In genomic region chr20:34312544-34313217, GRCh38 we compare ENCODE assay signal across 1 cellular context.
TF ChIP-seq lines count a peak whose summit lies in the region.

No MANE protein-coding gene starts in this region.

TF ChIP-seq in K562, 482 proteins besides CTCF, POLR2A, EP300 and RAD21 (continued from another document and continues in another):
- peak; percentile 50; the same call in 1 of the 2 replicates for TF ChIP-seq ZNF384 (IDR thresholded peaks at IDR 0.05; ENCODE audit: low read depth, low read length)
- TF ChIP-seq HNRNPUL1 (IDR thresholded peaks at IDR 0.05; ENCODE audit: low read length): no peak
- TF ChIP-seq HLTF (IDR thresholded peaks at IDR 0.05): no peak
- TF ChIP-seq GABPB1 (CRISPR knock-in tag; IDR thresholded peaks at IDR 0.05): peak; percentile 58; the same call in 1 of the 2 replicates
- no peak for TF ChIP-seq CBX8 (IDR thresholded peaks at IDR 0.05; ENCODE audit: borderline replicate concordance, extremely low read depth, low read depth, low read length, poor library complexity, severe bottlenecking)
- TF ChIP-seq ID3 (CRISPR knock-in tag; IDR thresholded peaks at IDR 0.05): no peak
- TF ChIP-seq ID3 (tag; IDR thresholded peaks at IDR 0.05): no peak
- TF ChIP-seq ZMIZ1 (IDR thresholded peaks at IDR 0.05; ENCODE audit: low read depth in 2 of 2, low read length in 2 of 2): peak in 1 of 2 experiments; percentile 28; a peak in 1 of 4 replicates
- peak; percentile 55; the same call in 1 of the 2 replicates for TF ChIP-seq ZKSCAN1 (IDR thresholded peaks at IDR 0.05; ENCODE audit: low read depth, low read length)
- TF ChIP-seq TRIM24 (IDR thresholded peaks at IDR 0.05): no peak
- TF ChIP-seq ARID1B (IDR thresholded peaks at IDR 0.05): 0 out of 2 replicates have a peak, but pooled peaks have one; percentile 12
- 0 out of 2 replicates have a peak, but pooled peaks have one; percentile 25 for TF ChIP-seq TCF7 (IDR thresholded peaks at IDR 0.05; ENCODE audit: borderline replicate concordance)
- TF ChIP-seq SIN3A (IDR thresholded peaks at IDR 0.05; ENCODE audit: borderline replicate concordance in 2 of 2, control insufficient read depth in 1 of 2, low read depth in 2 of 2, low read length in 2 of 2): no peak
- no peak for TF ChIP-seq ZNF589 (CRISPR knock-in tag; IDR thresholded peaks at IDR 0.05; ENCODE audit: low read depth)
- no peak for TF ChIP-seq PATZ1 (CRISPR knock-in tag; IDR thresholded peaks at IDR 0.05; ENCODE audit: borderline replicate concordance)
- TF ChIP-seq SMC3 (conservative IDR thresholded peaks at IDR 0.05; ENCODE audit: insufficient read depth, low read depth, low read length): peak; percentile 99
- peak; percentile 87 for TF ChIP-seq RB1 (IDR thresholded peaks at IDR 0.05; ENCODE audit: low read depth)
- 0 out of 2 replicates have a peak, but pooled peaks have one; percentile 21 for TF ChIP-seq NR4A1 (CRISPR knock-in tag; IDR thresholded peaks at IDR 0.05)
- no peak for TF ChIP-seq NR4A1 (tag; IDR thresholded peaks at IDR 0.05)
- TF ChIP-seq DACH1 (IDR thresholded peaks at IDR 0.05; ENCODE audit: partially characterized antibody): peak; percentile 18
- TF ChIP-seq ZNF263 (CRISPR knock-in tag; IDR thresholded peaks at IDR 0.05; ENCODE audit: borderline replicate concordance): peak; percentile 62; the same call in 1 of the 2 replicates
- TF ChIP-seq NFE2 (IDR thresholded peaks at IDR 0.05; ENCODE audit: low read depth): 0 out of 2 replicates have a peak, but pooled peaks have one; percentile 8
- TF ChIP-seq SREBF2 (CRISPR knock-in tag; IDR thresholded peaks at IDR 0.05): 0 out of 2 replicates have a peak, but pooled peaks have one; percentile 89
- peak; percentile 60 for TF ChIP-seq BHLHE40 (IDR thresholded peaks at IDR 0.05; ENCODE audit: low read length)
- no peak for TF ChIP-seq CBFA2T3 (IDR thresholded peaks at IDR 0.05)
- TF ChIP-seq, protein P1, sequence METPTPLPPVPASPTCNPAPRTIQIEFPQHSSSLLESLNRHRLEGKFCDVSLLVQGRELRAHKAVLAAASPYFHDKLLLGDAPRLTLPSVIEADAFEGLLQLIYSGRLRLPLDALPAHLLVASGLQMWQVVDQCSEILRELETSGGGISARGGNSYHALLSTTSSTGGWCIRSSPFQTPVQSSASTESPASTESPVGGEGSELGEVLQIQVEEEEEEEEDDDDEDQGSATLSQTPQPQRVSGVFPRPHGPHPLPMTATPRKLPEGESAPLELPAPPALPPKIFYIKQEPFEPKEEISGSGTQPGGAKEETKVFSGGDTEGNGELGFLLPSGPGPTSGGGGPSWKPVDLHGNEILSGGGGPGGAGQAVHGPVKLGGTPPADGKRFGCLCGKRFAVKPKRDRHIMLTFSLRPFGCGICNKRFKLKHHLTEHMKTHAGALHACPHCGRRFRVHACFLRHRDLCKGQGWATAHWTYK (CRISPR knock-in tag; IDR thresholded peaks at IDR 0.05): 0 out of 2 replicates have a peak, but pooled peaks have one; percentile 71
- no peak for TF ChIP-seq ZNF318 (IDR thresholded peaks at IDR 0.05; ENCODE audit: borderline replicate concordance in 1 of 2, low read depth in 1 of 2)
- peak; percentile 68; the same call in 1 of the 2 replicates for TF ChIP-seq CBFB (CRISPR knock-in tag; IDR thresholded peaks at IDR 0.05)
- TF ChIP-seq CREBBP (IDR thresholded peaks at IDR 0.05; ENCODE audit: low read depth, low read length): no peak
- peak; percentile 96 for TF ChIP-seq XRCC5 (IDR thresholded peaks at IDR 0.05; ENCODE audit: low read depth, low read length)
- TF ChIP-seq, protein P2, sequence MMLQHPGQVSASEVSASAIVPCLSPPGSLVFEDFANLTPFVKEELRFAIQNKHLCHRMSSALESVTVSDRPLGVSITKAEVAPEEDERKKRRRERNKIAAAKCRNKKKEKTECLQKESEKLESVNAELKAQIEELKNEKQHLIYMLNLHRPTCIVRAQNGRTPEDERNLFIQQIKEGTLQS (IDR thresholded peaks at IDR 0.05): no peak
- TF ChIP-seq, protein P2 (CRISPR knock-in tag; conservative IDR thresholded peaks at IDR 0.05): peak; percentile 57; the same call in 1 of the 2 replicates
- no peak for TF ChIP-seq ELK3 (CRISPR knock-in tag; IDR thresholded peaks at IDR 0.05)
- TF ChIP-seq KLF16 (IDR thresholded peaks at IDR 0.05): peak; percentile 72; the same call in 1 of the 2 replicates
- peak; percentile 50; the same call in 1 of the 2 replicates for TF ChIP-seq JUN (IDR thresholded peaks at IDR 0.05; ENCODE audit: borderline replicate concordance, low read depth, low read length)
- TF ChIP-seq JUN (CRISPR knock-in tag; IDR thresholded peaks at IDR 0.05; ENCODE audit: borderline replicate concordance): no peak
- TF ChIP-seq GATA2 (CRISPR knock-in tag; IDR thresholded peaks at IDR 0.05): peak; percentile 43; the same call in 1 of the 2 replicates
- TF ChIP-seq KDM1A (IDR thresholded peaks at IDR 0.05): peak in 1 of 2 experiments; percentile 49; a peak in 1 of 4 replicates
- 0 out of 2 replicates have a peak, but pooled peaks have one; percentile 49 for TF ChIP-seq LCOR (CRISPR knock-in tag; IDR thresholded peaks at IDR 0.05)
- TF ChIP-seq HIVEP1 (CRISPR knock-in tag; IDR thresholded peaks at IDR 0.05): no peak
- no peak for TF ChIP-seq CBX3 (IDR thresholded peaks at IDR 0.05; ENCODE audit: borderline replicate concordance in 1 of 2, low read length in 2 of 2)
- TF ChIP-seq ETV6 (IDR thresholded peaks at IDR 0.05; ENCODE audit: borderline replicate concordance in 1 of 2, low read depth in 2 of 2, low read length in 1 of 2): no peak
- TF ChIP-seq ETV6 (CRISPR knock-in tag; IDR thresholded peaks at IDR 0.05; ENCODE audit: borderline replicate concordance): no peak
- TF ChIP-seq LEF1 (IDR thresholded peaks at IDR 0.05): no peak
